ENCODE assay signal across 8 cellular contexts in the genomic region with DNA sequence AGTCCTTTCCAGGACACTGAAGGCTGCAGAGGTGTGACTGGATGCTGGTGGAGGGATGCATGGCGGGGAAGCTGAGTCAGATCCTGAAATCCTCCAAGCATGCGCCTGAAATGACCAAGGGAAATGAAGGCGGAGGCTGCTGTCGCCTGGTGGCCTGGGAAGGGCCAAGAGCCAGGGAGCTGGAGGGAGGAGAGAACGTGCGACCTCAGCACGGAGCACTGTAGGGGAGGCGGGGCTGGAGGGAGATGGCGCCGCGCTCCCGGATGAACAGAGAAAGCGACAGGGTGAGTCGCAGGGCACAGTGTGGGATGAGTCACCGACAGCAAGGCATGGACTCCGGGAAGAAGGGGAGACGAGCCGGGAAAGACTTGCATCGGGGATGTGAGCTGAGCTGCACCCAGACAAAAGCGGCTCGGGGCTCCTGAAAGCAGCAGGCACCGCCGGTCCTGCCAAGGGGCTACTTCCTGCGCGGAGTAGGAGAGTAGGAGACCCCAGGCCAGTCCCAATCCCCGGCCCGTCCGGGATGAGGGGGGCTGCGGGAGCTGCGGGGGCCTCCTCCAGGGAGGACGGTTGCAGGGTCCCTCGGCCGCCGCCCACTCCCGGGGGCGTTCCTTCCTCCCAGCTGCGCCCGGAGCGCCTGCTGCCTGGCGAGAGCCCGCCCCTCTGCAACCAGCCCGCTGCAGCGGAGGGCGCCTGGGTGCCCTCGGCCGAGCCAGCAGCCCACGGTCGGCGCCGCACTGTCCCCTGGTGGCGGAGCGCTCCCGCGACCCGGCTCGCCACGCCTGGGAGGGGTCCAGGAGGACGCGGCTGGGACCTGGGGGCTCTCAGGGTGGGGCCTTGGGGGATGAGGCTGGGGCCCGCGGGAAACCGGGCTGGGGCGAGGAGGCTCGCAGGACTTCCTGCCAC. TPM values are rescaled to one million over a fixed set of nuclear protein-coding genes. Genes with fewer than 3 reads are reported as not detected.
DNase-seq lines count a peak whose midpoint lies in the region; ATAC-seq, FAIRE-seq and TF ChIP-seq lines count a peak whose summit lies in the region.

No MANE protein-coding gene starts in this region.

- TF ChIP-seq CTCF in 22Rv1 (IDR thresholded peaks at IDR 0.05): peak; percentile 94

- H3K9ac ChIP-seq in iPS-20b (ENCODE audit: low read depth, low read length) (peak overlapping the region; percentile 90), skeletal muscle tissue (ENCODE audit: low read depth in 1 of 3, low read length in 3 of 3) (peak overlapping the region; percentile 92 to 99 (median 95))

- H3K27ac ChIP-seq in 22Rv1 (peak overlapping the region; percentile 99), iPS-20b (ENCODE audit: low read length) (peak overlapping the region; percentile 97), skeletal muscle tissue (ENCODE audit: low read depth, low read length) (peak overlapping the region; percentile 98)

- FAIRE-seq in GM18507 (lab: Jason Lieb, UNC): peak; percentile 64

- H3K4me1 ChIP-seq in iPS-20b (ENCODE audit: insufficient read depth, low read length): peaks cover 27% of the 10 kb centered on the region; the same call in 1 of the 2 replicates
- peaks cover 8 to 19% (median 9%) of the 10 kb centered on the region in 3 donors for H3K4me1 ChIP-seq in skeletal muscle tissue (ENCODE audit: control insufficient read depth in 3 of 3, insufficient read depth in 3 of 3, low read length in 3 of 3)

- no peaks in the 10 kb centered on the region for H3K27me3 ChIP-seq in iPS-20b (ENCODE audit: insufficient read depth, low read length)
- H3K27me3 ChIP-seq in skeletal muscle tissue (ENCODE audit: control insufficient read depth in 3 of 3, insufficient read depth in 3 of 3, low read length in 3 of 3): no peaks in the 10 kb centered on the region

- DNase-seq in GM18507 (ENCODE audit: extremely low spot score, insufficient read length, low read depth) (peak; percentile 55), NCI-H2081 treated with DMSO at 0.1 percent for 48 hours (lab: John Stamatoyannopoulos, UW) (peak; percentile 49), UCSD-AML1 (lab: John Stamatoyannopoulos, UW; ENCODE audit: unreplicated experiment) (peak; percentile 91), T47D (ENCODE audit: low read depth in 1 of 2, low spot score in 1 of 2) (peak; percentile 39 to 94)

- in situ Hi-C loops in T47D (cut with HindIII; ENCODE audit: low pct_unique_long_range_greater_than_20kb, low sequenced_read_pairs): no loop called here

- peak; percentile 51 for ATAC-seq in HG03039 (IDR thresholded peaks at IDR 0.05; ENCODE audit: unreplicated experiment)

- H3K36me3 ChIP-seq in iPS-20b (ENCODE audit: insufficient read depth, low read depth, low read length) (no peaks in the 10 kb centered on the region), skeletal muscle tissue (ENCODE audit: control insufficient read depth in 3 of 3, insufficient read depth in 3 of 3, low read length in 3 of 3) (no peaks in the 10 kb centered on the region)

- H3K9me3 ChIP-seq in iPS-20b (ENCODE audit: insufficient read depth, low read depth, low read length) (no peaks in the 10 kb centered on the region), skeletal muscle tissue (ENCODE audit: control insufficient read depth in 3 of 3, low read length in 3 of 3) (no peaks in the 10 kb centered on the region)

- H3K4me3 ChIP-seq in iPS-20b (ENCODE audit: low read length) (peak overlapping the region; percentile 63), skeletal muscle tissue (ENCODE audit: low read length in 3 of 3) (peak overlapping the region; percentile 94 to 98 (median 95))

RNA-seq across cellular contexts. Expression of a gene that starts 11.0 kb away (rescaled TPM):
- total RNA-seq in skeletal muscle tissue: 5.7 TPM

RNA-seq across cellular contexts. Expression of a gene that starts 17.3 kb away (rescaled TPM):
- total RNA-seq in skeletal muscle tissue: 52.7 TPM

Comparison
In these comparisons a context has a peak if more than half of its experiments do, and no peak if none do; other contexts are left out.
1. Peak in every context shown above with its lines: DNase-seq, ATAC-seq, H3K4me3 ChIP-seq and H3K27ac ChIP-seq.